In the genomic region with DNA sequence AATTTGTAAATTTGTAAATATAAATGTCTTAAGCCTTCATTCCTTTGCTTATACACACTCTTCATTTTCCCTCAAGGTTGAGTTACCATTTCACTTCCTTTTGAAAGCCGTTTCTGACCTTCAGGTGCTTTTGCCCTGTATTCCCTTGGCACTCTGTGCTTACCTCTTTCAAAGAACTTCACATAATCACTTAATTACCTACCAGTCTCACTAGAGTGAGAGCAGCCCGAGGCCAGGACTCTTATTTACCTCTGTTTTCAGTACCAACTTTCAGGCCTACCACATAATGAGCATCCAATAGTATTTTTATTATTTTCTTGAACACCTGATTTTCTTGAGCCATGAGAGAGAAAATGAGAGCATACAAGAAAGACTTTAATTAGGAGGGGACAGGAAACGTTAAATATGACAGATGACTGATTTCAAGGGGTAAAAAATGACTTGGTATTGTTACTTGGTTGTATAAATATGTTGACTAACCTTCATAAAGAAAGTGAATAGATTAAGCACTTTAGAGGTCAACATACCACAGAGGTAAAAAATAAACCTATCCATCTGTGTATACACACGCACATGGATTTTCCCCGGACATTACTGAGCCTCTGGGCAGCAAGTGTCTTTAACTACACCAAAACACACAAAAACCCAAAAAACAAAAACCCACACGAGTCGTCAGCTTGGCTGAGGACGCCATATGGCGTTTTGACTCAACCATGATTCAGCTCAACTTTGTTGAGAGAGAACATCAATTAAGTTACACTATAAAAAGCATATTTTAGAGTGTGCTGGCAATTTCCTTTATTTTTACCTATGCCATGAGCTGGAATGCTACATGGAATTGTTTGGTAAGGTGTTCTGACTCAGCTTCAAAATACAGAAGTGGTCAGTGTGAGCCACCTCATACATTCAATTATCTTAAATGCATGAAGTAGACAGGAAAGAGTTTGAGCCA, we compare ENCODE assay signal across 9 cellular contexts. TPM values are rescaled to one million over a fixed set of nuclear protein-coding genes. Genes with fewer than 3 reads are reported as not detected.
A peak's percentile ranks its signal among the peaks of the same experiment; 100 is the strongest.
DNase-seq lines count a peak whose midpoint lies in the region; ATAC-seq and TF ChIP-seq lines count a peak whose summit lies in the region.
"Had no signal": no experiment of that assay in that cellular context is flagged by ENCODE, and none has a peak within 500 bp of the region (broad histone marks: within the 10 kb centered on the region; RNA-seq: fewer than 3 reads in every experiment).

No MANE protein-coding gene starts in this region.

- H3K4me2 ChIP-seq in OCI-LY7 (ENCODE audit: low read length) (peak overlapping the region; percentile 46; the same call in 1 of the 2 replicates), fibroblast of lung (ENCODE audit: extremely low read depth, insufficient read depth, low read length) (peak overlapping the region; percentile 17)

- ATAC-seq in HG02938 (IDR thresholded peaks at IDR 0.05; ENCODE audit: unreplicated experiment) (no peak), HG03097 (IDR thresholded peaks at IDR 0.05; ENCODE audit: low FRiP score, unreplicated experiment) (no peak)

- no peak for TF ChIP-seq CTCF in GM13976 (IDR thresholded peaks at IDR 0.05; ENCODE audit: borderline replicate concordance, control extremely low read depth, extremely low read depth, insufficient read depth, missing control alignments)
- TF ChIP-seq CTCF in OCI-LY7 (conservative IDR thresholded peaks at IDR 0.05; ENCODE audit: low read length): no peak
- no peak for TF ChIP-seq CTCF in fibroblast of lung (conservative IDR thresholded peaks at IDR 0.05 in 1 of 2, IDR thresholded peaks at IDR 0.05 in 1 of 2; ENCODE audit: low read depth in 1 of 2, low read length in 2 of 2)

- H3K9me2 ChIP-seq in OCI-LY7 (ENCODE audit: insufficient read depth, low read length): no peaks in the 10 kb centered on the region

- H2AFZ ChIP-seq in OCI-LY7 (ENCODE audit: low read length) (no peak overlapping the region), fibroblast of lung (ENCODE audit: low read length) (no peak overlapping the region)

- DNase-seq in AG08395 (ENCODE audit: low spot score) (peak; percentile 33), GM13976 (ENCODE audit: low spot score) (peak; percentile 33), OCI-LY7 (ENCODE audit: low spot score) (no peak), fibroblast of lung (ENCODE audit: low read depth in 2 of 2) (peak; percentile 66 to 87), foreskin melanocyte (no peak)
- DNase-seq in activated effector memory CD4-positive, alpha-beta T cell treated with anti-CD3 and anti-CD28 coated beads, Interleukin-2, amount 50 U/mL, for 16 hours: no peak
- DNase-seq: NCI-H510A had no signal

- in situ Hi-C loops in GM13976 (cut with MboI; ENCODE audit: low sequenced_read_pairs, unreplicated experiment): no loop called here

- H3K36me3 ChIP-seq in OCI-LY7 (ENCODE audit: insufficient read depth, low read length) (peaks cover 40% of the 10 kb centered on the region), fibroblast of lung (ENCODE audit: control insufficient read depth, insufficient read depth, low read length) (no peaks in the 10 kb centered on the region)

- no TSS peak for BruUV-seq in OCI-LY7 (replicated peaks; lab: Mats Ljungman, UMichigan)

- peaks cover 51% of the 10 kb centered on the region for H4K20me1 ChIP-seq in OCI-LY7 (ENCODE audit: insufficient read depth, low read length)
- H4K20me1 ChIP-seq in fibroblast of lung (ENCODE audit: control insufficient read depth, extremely low read depth, insufficient read depth, low read length): no peaks in the 10 kb centered on the region

- H3K79me2 ChIP-seq in OCI-LY7 (ENCODE audit: insufficient read depth, low read depth, low read length) (peaks cover 97% of the 10 kb centered on the region), fibroblast of lung (ENCODE audit: control insufficient read depth, insufficient read depth, low read length) (peaks cover 88% of the 10 kb centered on the region)

- H3K27me3 ChIP-seq in fibroblast of lung (ENCODE audit: control insufficient read depth, insufficient read depth, low read length): no peaks in the 10 kb centered on the region

- H3K9ac ChIP-seq in fibroblast of lung (ENCODE audit: insufficient read depth, low read length): no peak overlapping the region

- peaks cover 52% of the 10 kb centered on the region for H3K4me1 ChIP-seq in OCI-LY7 (ENCODE audit: insufficient read depth, low read length, poor library complexity, severe bottlenecking)
- H3K4me1 ChIP-seq in fibroblast of lung (ENCODE audit: control insufficient read depth, extremely low read depth, insufficient read depth, low read length): peaks cover 24% of the 10 kb centered on the region

- H3K27ac ChIP-seq in OCI-LY7 (ENCODE audit: low read depth, low read length, poor library complexity, severe bottlenecking) (no peak overlapping the region), fibroblast of lung (ENCODE audit: insufficient read depth, low read length) (peak overlapping the region; percentile 77)

- CTCF ChIA-PET in OCI-LY7 (lab: Charles Lee; ENCODE audit: unreplicated experiment): interaction anchor here (0.6 kb wide), 1 partner anchor 76 kb away, joined by 6 read pairs; no protein-coding TSS in a partner anchor

- H3K4me3 ChIP-seq in OCI-LY7 (ENCODE audit: low read depth, low read length, poor library complexity, severe bottlenecking) (no peak overlapping the region), fibroblast of lung (replicated peaks in 1 of 4; ENCODE audit: control extremely low read depth in 1 of 4, insufficient read depth in 1 of 4, low read depth in 3 of 4, low read length in 4 of 4) (no peak overlapping the region)

- H3K9me3 ChIP-seq in OCI-LY7 (ENCODE audit: low read length): no peaks in the 10 kb centered on the region
- H3K9me3 ChIP-seq in fibroblast of lung (ENCODE audit: control insufficient read depth, insufficient read depth, low read depth, low read length): no peaks in the 10 kb centered on the region

- POLR2A ChIA-PET in OCI-LY7 (lab: Charles Lee): no interaction called here

- intact Hi-C loops in OCI-LY7 (cut with micrococcal nuclease; ENCODE audit: unreplicated experiment): no loop called here

RNA-seq across cellular contexts. Expression of gene ATXN10, which starts 7.6 kb away (rescaled TPM):
- total RNA-seq in OCI-LY7 (2014; rRNA removed; shearing (Covaris generic)): 54.0 and 66.1 TPM in 2 replicates
- total RNA-seq in OCI-LY7 (2022) (190 and 197 TPM in 2 replicates), fibroblast of lung (155 and 164 TPM in 2 replicates)
- 331 and 350 TPM in 2 replicates for polyA plus RNA-seq in fibroblast of lung
- polyA plus RNA-seq in fibroblast of lung (2012): 161 and 192 TPM in 2 replicates
- 302 and 307 TPM in 2 replicates for polyA minus RNA-seq in fibroblast of lung (ENCODE audit: low replicate concordance)

Comparison
In these comparisons a context has a peak if more than half of its experiments do, and no peak if none do; other contexts are left out.
1. DNase-seq: peak in AG08395 (single experiment), GM13976 (single experiment) and fibroblast of lung (2 of 2); none in OCI-LY7 (single experiment), foreskin melanocyte (single experiment) and activated effector memory CD4-positive, alpha-beta T cell treated with anti-CD3 and anti-CD28 coated beads, Interleukin-2, amount 50 U/mL, for 16 hours (single experiment).